ENCODE assay signal across 18 cellular contexts in the genomic region with DNA sequence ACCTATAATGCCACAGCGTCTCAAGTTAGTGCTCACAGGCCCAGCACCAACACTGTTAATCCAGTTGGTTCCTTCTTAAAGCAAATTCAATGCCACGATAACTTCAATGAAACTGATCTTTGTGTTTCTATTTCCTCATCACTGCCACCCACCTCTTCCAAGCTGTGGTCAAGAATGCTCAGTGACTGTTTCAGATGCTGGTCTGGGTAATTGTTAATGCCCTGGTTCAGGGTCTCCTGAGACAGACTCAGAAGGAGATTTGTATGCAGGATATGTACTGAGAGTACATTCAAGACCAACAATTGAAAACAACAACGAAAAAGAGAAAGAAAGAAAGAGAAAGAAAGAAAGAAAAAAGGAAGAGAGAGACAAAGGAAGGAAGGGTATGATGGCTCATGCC.
"Had no signal": no experiment of that assay in that cellular context is flagged by ENCODE, and none has a peak within 500 bp of the region (broad histone marks: within the 10 kb centered on the region; RNA-seq: fewer than 3 reads in every experiment).

No MANE protein-coding gene starts in this region.

- H3K27me3 Mint-ChIP-seq: activated naive CD4-positive, alpha-beta T cell treated with anti-CD3 and anti-CD28 coated beads, Interleukin-2, amount 50 U/mL, for 24 hours; dendritic cell treated with granulocyte-macrophage colony-stimulating factor and Interleukin-4, amounts not matched to agents 40 ng/mL and 50 ng/mL, for 4 days had no signal

- H3K4me1 ChIP-seq: left lung had no signal

- H3K4me3 Mint-ChIP-seq: activated naive CD4-positive, alpha-beta T cell treated with anti-CD3 and anti-CD28 coated beads, Interleukin-2, amount 50 U/mL, for 24 hours; dendritic cell treated with granulocyte-macrophage colony-stimulating factor and Interleukin-4, amounts not matched to agents 40 ng/mL and 50 ng/mL, for 4 days; naive thymus-derived CD8-positive, alpha-beta T cell had no signal

- H3K27ac ChIP-seq: heart right ventricle, left lung, neutrophil, sigmoid colon, spleen, tibial artery, WERI-Rb-1 had no signal

- H3K27me3 ChIP-seq: heart right ventricle, left lung, neutrophil, sigmoid colon, spleen, tibial artery had no signal

- H3K9me3 ChIP-seq: neutrophil had no signal

- H3K4me3 ChIP-seq: heart right ventricle, left lung, sigmoid colon, spleen, tibial artery had no signal

- ATAC-seq: esophagus mucosa; heart right ventricle; left lung; naive thymus-derived CD8-positive, alpha-beta T cell had no signal

- H3K36me3 ChIP-seq: heart right ventricle, left lung, neutrophil, sigmoid colon, spleen, tibial artery, WERI-Rb-1 had no signal

- DNase-seq: activated CD4-positive, alpha-beta T cell treated with anti-CD3 and anti-CD28 coated beads, Interleukin-2, amount 50 U/mL, for 4 hours; activated gamma-delta T cell; effector CD8-positive, alpha-beta T cell; heart right ventricle; left lung; mammary epithelial cell; naive thymus-derived CD8-positive, alpha-beta T cell; sigmoid colon; spleen; stimulated activated CD4-positive, alpha-beta T cell treated with anti-CD3 and anti-CD28 coated beads, Interleukin-4, amount 100 ng/mL, for 4 hours; stimulated activated naive CD4-positive, alpha-beta T cell; substantia nigra; tibial artery; WERI-Rb-1 had no signal

- H3K27ac Mint-ChIP-seq: activated naive CD4-positive, alpha-beta T cell treated with anti-CD3 and anti-CD28 coated beads, Interleukin-2, amount 50 U/mL, for 24 hours; dendritic cell treated with granulocyte-macrophage colony-stimulating factor and Interleukin-4, amounts not matched to agents 40 ng/mL and 50 ng/mL, for 4 days; naive thymus-derived CD8-positive, alpha-beta T cell had no signal

- H3K9me3 Mint-ChIP-seq: activated naive CD4-positive, alpha-beta T cell treated with anti-CD3 and anti-CD28 coated beads, Interleukin-2, amount 50 U/mL, for 24 hours had no signal

- H3K4me1 Mint-ChIP-seq: activated naive CD4-positive, alpha-beta T cell treated with anti-CD3 and anti-CD28 coated beads, Interleukin-2, amount 50 U/mL, for 24 hours had no signal

- H3K36me3 Mint-ChIP-seq: activated naive CD4-positive, alpha-beta T cell treated with anti-CD3 and anti-CD28 coated beads, Interleukin-2, amount 50 U/mL, for 24 hours had no signal
